ENCODE assay signal across 8 cellular contexts in genomic region chr10:44981172-44982113, GRCh38. TPM values are rescaled to one million over a fixed set of nuclear protein-coding genes. Genes with fewer than 3 reads are reported as not detected.
DNase-seq lines count a peak whose midpoint lies in the region; TF ChIP-seq lines count a peak whose summit lies in the region.

No MANE protein-coding gene starts in this region.

- H2BK5ac ChIP-seq in H9 (ENCODE audit: insufficient read length, low read length) = no peak overlapping the region

- H4K20me1 ChIP-seq in H9 (ENCODE audit: control insufficient read depth, insufficient read depth, insufficient read length) = no peaks in the 10 kb centered on the region

- H3K23me2 ChIP-seq in H9 (ENCODE audit: insufficient read length, low read depth, low read length, poor library complexity, severe bottlenecking) = no peaks in the 10 kb centered on the region

- H3K79me2 ChIP-seq in H9 (ENCODE audit: insufficient read depth, low read length) = no peaks in the 10 kb centered on the region

- H3K27me3 ChIP-seq in H9 (ENCODE audit: insufficient read depth, low read length) (no peaks in the 10 kb centered on the region), Peyer's patch (no peaks in the 10 kb centered on the region)

- no peaks in the 10 kb centered on the region for H3K27me3 Mint-ChIP-seq in Calu3 (ENCODE audit: unreplicated experiment)
- H3K27me3 Mint-ChIP-seq in H9 (ENCODE audit: low read depth) = peaks cover 7% of the 10 kb centered on the region

- H3K4me1 Mint-ChIP-seq in Calu3 (ENCODE audit: low read depth, unreplicated experiment) = peaks cover 69% of the 10 kb centered on the region
- peaks cover 57 to 62% of the 10 kb centered on the region in 2 experiments for H3K4me1 Mint-ChIP-seq in H9

- H3K4me3 ChIP-seq in Peyer's patch = no peak overlapping the region

- H3K9me3 Mint-ChIP-seq in Calu3 (ENCODE audit: low read depth, unreplicated experiment) = no peaks in the 10 kb centered on the region
- H3K9me3 Mint-ChIP-seq in H9 = no peaks in the 10 kb centered on the region

- CTCF ChIA-PET in Calu3 (lab: Charles Lee) = interaction anchor here (0.6 to 4.7 kb wide), 6 partner anchors 9 to 70 kb away, joined by 3 to 28 read pairs (median 4); no protein-coding TSS in a partner anchor

- H3K4me3 Mint-ChIP-seq in Calu3 (ENCODE audit: low read depth, unreplicated experiment) (peak overlapping the region; percentile 65), H9 (no peak overlapping the region)

- no peak overlapping the region for H2BK120ac ChIP-seq in H9 (ENCODE audit: low read depth, low read length, poor library complexity, severe bottlenecking)

- H3K4me1 ChIP-seq in H9 (ENCODE audit: insufficient read depth, low read length) (peaks cover 11% of the 10 kb centered on the region; the same call in 1 of the 2 replicates), Peyer's patch (peaks cover 0 to 44% (median 4%) of the 10 kb centered on the region in 4 donors)

- H3K36me3 ChIP-seq in Peyer's patch = peaks cover 0 to 20% (median 0%) of the 10 kb centered on the region in 3 donors

- H3T11ph ChIP-seq in H9 (ENCODE audit: low read length) = no peak overlapping the region

- no peak overlapping the region for H3K14ac ChIP-seq in H9 (ENCODE audit: insufficient read depth, low read length)

- no peak overlapping the region for H3K27ac ChIP-seq in H9 (ENCODE audit: insufficient read length, low read depth, low read length)
- H3K27ac ChIP-seq in Peyer's patch = peak overlapping the region in 3 of 4 donors; percentile 42 to 84 (median 56)

- H3K18ac ChIP-seq in H9 (ENCODE audit: insufficient read length, low read depth, low read length) = no peak overlapping the region

- TF ChIP-seq POLR2A in Peyer's patch (IDR thresholded peaks at IDR 0.05) = no peak

- DNase-seq in Calu3 = peak; percentile 75
- DNase-seq in H9 = no peak
- DNase-seq in Peyer's patch = peak in 1 of 3 donors; percentile 46
- peak; percentile 78 for DNase-seq in fibroblast of gingiva (ENCODE audit: low read depth)
- DNase-seq in posterior vena cava (ENCODE audit: low spot score) = peak; percentile 84
- DNase-seq in NCI-H1436 (lab: John Stamatoyannopoulos, UW) = no peak
- DNase-seq in DMS 273 treated with DMSO at 0.1 percent for 48 hours (lab: John Stamatoyannopoulos, UW) = no peak
- DNase-seq in effector CD4-positive, alpha-beta T cell = no peak

- no peaks in the 10 kb centered on the region for H3K79me1 ChIP-seq in H9 (ENCODE audit: insufficient read depth, low read depth, low read length, poor library complexity, severe bottlenecking)

- BruUV-seq in Calu3 (replicated peaks; lab: Mats Ljungman, UMichigan) = no TSS peak

- H3K27ac Mint-ChIP-seq in Calu3 (ENCODE audit: unreplicated experiment) (peak overlapping the region; percentile 100), H9 (peak overlapping the region in 2 of 3 experiments; percentile 29 to 64; a peak in 3 of 7 replicates)

- no CpG with 5 or more reads among the region's 11 CpGs for WGBS in H9 (ENCODE audit: extremely low coverage, insufficient read length, low lambda C conversion rate)

- H4K8ac ChIP-seq in H9 (replicated peaks; ENCODE audit: insufficient read length, low read depth, low read length) = no peak overlapping the region

- H2BK12ac ChIP-seq in H9 (ENCODE audit: insufficient read length, low read depth, low read length) = no peak overlapping the region

- intact Hi-C loops in Calu3 (cut with micrococcal nuclease; ENCODE audit: unreplicated experiment) (loop anchor here (1.0 kb wide), 1 partner anchor 19 kb away; the partner anchor contains the start of gene ZNF22), posterior vena cava (cut with DNase I) (no loop called here)

- H2AK5ac ChIP-seq in H9 (ENCODE audit: insufficient read length, low read length) = no peak overlapping the region

- peaks cover 40% of the 10 kb centered on the region for H3K36me3 Mint-ChIP-seq in Calu3 (ENCODE audit: insufficient read depth, unreplicated experiment)
- H3K36me3 Mint-ChIP-seq in H9 (ENCODE audit: insufficient read depth in 1 of 3, low read depth in 3 of 3) = peaks cover 3 to 7% (median 4%) of the 10 kb centered on the region in 3 experiments; a peak in 3 of 7 replicates

- H4K91ac ChIP-seq in H9 (ENCODE audit: insufficient read length, low read depth, low read length) = no peak overlapping the region

- no peak overlapping the region for H3K23ac ChIP-seq in H9 (ENCODE audit: insufficient read length, low read depth, low read length)

- no peak overlapping the region for H4K5ac ChIP-seq in H9 (ENCODE audit: insufficient read length, low read depth, low read length)

- H2BK20ac ChIP-seq in H9 (ENCODE audit: low read depth, low read length, poor library complexity, severe bottlenecking) = no peak overlapping the region

- H3K9me3 ChIP-seq in H9 (ENCODE audit: control insufficient read depth, low read depth, low read length) = no peaks in the 10 kb centered on the region
- H3K9me3 ChIP-seq in Peyer's patch = no peaks in the 10 kb centered on the region

- H3K4me2 ChIP-seq in H9 (ENCODE audit: insufficient read depth, insufficient read length, low read length) = no peak overlapping the region

- no peak for TF ChIP-seq CTCF in Calu3 (IDR thresholded peaks at IDR 0.05; ENCODE audit: unreplicated experiment)
- TF ChIP-seq CTCF in H9 (conservative IDR thresholded peaks at IDR 0.05) = no peak
- no peak for TF ChIP-seq CTCF in Peyer's patch (IDR thresholded peaks at IDR 0.05)

- no peak overlapping the region for H3K56ac ChIP-seq in H9 (ENCODE audit: insufficient read length, low read depth, low read length)

- no peak overlapping the region for H3K9ac ChIP-seq in H9 (ENCODE audit: extremely low read depth, insufficient read length, low read length)

- H2BK15ac ChIP-seq in H9 (ENCODE audit: low read depth, low read length) = no peak overlapping the region

- no peak overlapping the region for H3K4ac ChIP-seq in H9 (ENCODE audit: low read depth, low read length)

- H2AFZ ChIP-seq in H9 (ENCODE audit: low read length) = no peak overlapping the region

RNA-seq across cellular contexts. Expression of gene DEPP1, which starts 2.8 kb away (rescaled TPM):
- total RNA-seq in Calu3 (2022) (11.1 and 16.5 TPM in 2 replicates), H9 (2021) (1.7 and 2.4 TPM in 2 replicates), Peyer's patch (10 to 100 TPM in 3 of 4 donors, 1 to 10 TPM in 1; 3.9 to 96.0 (median 49.8) TPM), posterior vena cava (100 to 1,000 TPM in 1 of 2 donors, 10 to 100 TPM in 1; 58.8 to 105 TPM)

RNA-seq across cellular contexts. Expression of gene ZNF22, which starts 19.3 kb away (rescaled TPM):
- total RNA-seq in Calu3 (2022) (10.8 and 11.9 TPM in 2 replicates), H9 (2021) (36.9 and 37.6 TPM in 2 replicates), Peyer's patch (10 to 100 TPM in 1 of 4 donors, 1 to 10 TPM in 3; 4.7 to 19.0 (median 8.0) TPM), posterior vena cava (10 to 100 TPM; 17.4 to 19.7 TPM)

RNA-seq across cellular contexts. Expression of gene RASSF4, which starts 21.8 kb away (rescaled TPM):
- 2.2 and 2.4 TPM in 2 replicates for total RNA-seq in Calu3 (2022)
- total RNA-seq in H9 (2021) = 11.3 and 11.5 TPM in 2 replicates
- total RNA-seq in Peyer's patch = 10 to 100 TPM; 62.7 to 99.6 (median 68.2) TPM
- 10 to 100 TPM; 15.5 to 37.9 TPM for total RNA-seq in posterior vena cava

Comparison
In these comparisons a context has a peak if more than half of its experiments do, and no peak if none do; other contexts are left out.
1. DNase-seq: peak in Calu3 (single experiment), fibroblast of gingiva (single experiment) and posterior vena cava (single experiment); none in H9 (single experiment), NCI-H1436 (single experiment), DMS 273 treated with DMSO at 0.1 percent for 48 hours (single experiment) and effector CD4-positive, alpha-beta T cell (single experiment).